Comparison of ENCODE assay signal across 24 cellular contexts in the genomic region with DNA sequence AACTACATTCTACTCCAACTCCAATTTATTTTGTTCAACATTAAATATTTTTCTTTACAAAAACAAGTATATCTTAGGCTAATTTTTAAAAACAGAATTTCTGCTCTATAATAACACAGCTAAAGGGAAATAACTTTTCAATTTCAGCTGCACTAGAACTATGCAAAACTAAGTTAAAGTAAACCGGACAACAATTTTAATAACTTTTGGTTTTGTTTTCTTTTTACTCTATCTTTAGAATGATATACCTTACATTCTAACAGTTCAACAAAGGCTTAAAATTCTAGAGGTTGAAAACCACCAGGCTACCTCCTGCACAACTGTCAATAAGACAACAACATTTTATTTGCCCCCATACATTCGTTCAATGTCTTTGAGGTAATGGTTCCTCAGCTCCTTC. TPM values are rescaled to one million over a fixed set of nuclear protein-coding genes. Genes with fewer than 3 reads are reported as not detected.
"Had no signal": no experiment of that assay in that cellular context is flagged by ENCODE, and none has a peak within 500 bp of the region (broad histone marks: within the 10 kb centered on the region; RNA-seq: fewer than 3 reads in every experiment).

No MANE protein-coding gene starts in this region.

- H3K4me3 ChIP-seq: dorsolateral prefrontal cortex, esophagus muscularis mucosa, gastrocnemius medialis, heart right ventricle, psoas muscle, right lobe of liver, suprapubic skin, tibial artery, upper lobe of left lung, uterus had no signal

- H3K27me3 ChIP-seq: esophagus muscularis mucosa, gastrocnemius medialis, right lobe of liver, suprapubic skin, tibial artery, upper lobe of left lung had no signal

- H3K9me3 ChIP-seq: esophagus muscularis mucosa, gastrocnemius medialis, heart right ventricle, psoas muscle, right lobe of liver, suprapubic skin, tibial artery, upper lobe of left lung, uterus had no signal

- FAIRE-seq: islet of Langerhans had no signal

- H3K27ac ChIP-seq: dorsolateral prefrontal cortex, esophagus muscularis mucosa, gastrocnemius medialis, heart right ventricle, psoas muscle, right lobe of liver, suprapubic skin, tibial artery, upper lobe of left lung, uterus had no signal

- H3K36me3 ChIP-seq: esophagus muscularis mucosa, gastrocnemius medialis, right lobe of liver, suprapubic skin, tibial artery, upper lobe of left lung had no signal

- ATAC-seq: gastrocnemius medialis; heart right ventricle; left lobe of liver; naive thymus-derived CD4-positive, alpha-beta T cell; psoas muscle; right lobe of liver; stimulated activated effector memory CD8-positive, alpha-beta T cell treated with anti-CD3 and anti-CD28 coated beads, Interleukin-12 subunit alpha, Interleukin-12 subunit beta, amount 100 ng/mL, for 72 hours; stimulated activated naive CD8-positive, alpha-beta T cell treated with anti-CD3 and anti-CD28 coated beads, Interleukin-15, Interleukin-2, amounts not matched to agents 100 U/mL and 50 U/mL, for 24 hours had no signal

- DNase-seq: dorsolateral prefrontal cortex; effector CD8-positive, alpha-beta T cell; gastrocnemius medialis; heart right ventricle; hypothalamus; mammary epithelial cell; naive thymus-derived CD4-positive, alpha-beta T cell; nephron progenitor cell; psoas muscle; retina; right lobe of liver; stimulated activated CD4-positive, alpha-beta T cell treated with anti-CD3 and anti-CD28 coated beads, Interleukin-4, amount 100 ng/mL, for 1 hour; stimulated activated CD8-positive, alpha-beta memory T cell treated with anti-CD3 and anti-CD28 coated beads, Interleukin-4, amount 100 ng/mL, for 48 hours; stimulated activated naive CD8-positive, alpha-beta T cell treated with anti-CD3 and anti-CD28 coated beads, Interleukin-15, Interleukin-2, amounts not matched to agents 100 U/mL and 50 U/mL, for 24 hours; tibial artery; upper lobe of left lung; uterus had no signal

- H3K4me1 ChIP-seq: esophagus muscularis mucosa, gastrocnemius medialis, heart right ventricle, psoas muscle, right lobe of liver, suprapubic skin, tibial artery, upper lobe of left lung, uterus had no signal

RNA-seq across cellular contexts. Expression of a gene that starts 18.7 kb away (rescaled TPM):
- total RNA-seq: esophagus muscularis mucosa, fibroblast of villous mesenchyme, left lobe of liver, mononuclear cell had no signal
- polyA plus RNA-seq: naive thymus-derived CD4-positive, alpha-beta T cell had no signal
